Comparison of ENCODE assay signal across 10 cellular contexts in the genomic region with DNA sequence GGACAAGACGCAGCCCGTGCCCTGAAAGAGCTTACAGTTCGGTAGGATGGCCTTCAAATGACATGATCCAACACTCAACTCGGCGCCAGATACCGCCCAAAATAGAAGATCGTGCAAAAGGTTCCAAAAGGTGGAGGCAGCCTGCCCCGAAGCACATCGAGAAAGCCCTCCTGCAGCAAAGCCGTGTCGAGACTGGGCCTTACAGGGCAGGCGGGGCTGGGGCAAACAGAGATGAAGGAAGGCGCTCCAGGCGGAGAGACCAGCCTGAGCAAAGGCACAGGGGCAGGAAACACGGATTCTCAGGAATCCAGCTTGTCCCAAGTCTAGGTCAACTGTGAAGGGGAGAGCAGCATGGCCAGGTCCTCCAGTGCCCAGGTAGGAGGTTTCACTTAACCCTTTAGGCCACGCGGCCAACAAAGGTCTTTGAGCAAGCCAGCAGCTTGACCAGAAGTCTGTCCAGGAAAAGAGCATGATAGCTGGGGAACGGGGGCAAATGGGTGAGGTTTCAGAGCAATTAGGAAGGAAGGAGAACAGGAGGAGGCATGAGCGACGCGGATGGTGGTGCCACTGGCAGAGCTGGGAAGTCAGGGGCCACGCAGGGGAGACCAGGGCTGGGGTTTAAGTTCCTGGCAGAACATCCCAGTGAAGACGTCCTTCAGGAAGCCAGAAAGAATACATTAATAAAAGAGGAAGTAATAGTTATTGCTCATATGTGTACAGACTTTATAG. TPM values are rescaled to one million over a fixed set of nuclear protein-coding genes. Genes with fewer than 3 reads are reported as not detected.
DNase-seq lines count a peak whose midpoint lies in the region; ATAC-seq and TF ChIP-seq lines count a peak whose summit lies in the region.
"Had no signal": no experiment of that assay in that cellular context is flagged by ENCODE, and none has a peak within 500 bp of the region (broad histone marks: within the 10 kb centered on the region; RNA-seq: fewer than 3 reads in every experiment).

No MANE protein-coding gene starts in this region.

- H3K36me3 ChIP-seq in SU-DHL-6 (ENCODE audit: low read length): no peaks in the 10 kb centered on the region
- no peaks in the 10 kb centered on the region for H3K36me3 ChIP-seq in hepatocyte (replicated peaks; ENCODE audit: insufficient read depth, low read depth)
- no peaks in the 10 kb centered on the region for H3K36me3 ChIP-seq in testis (ENCODE audit: low read depth, missing control alignments)

- H3K9me3 Mint-ChIP-seq in activated T-cell treated with anti-CD3 and anti-CD28 coated beads, Interleukin-2, amount 50 U/mL, for 4 hours: no peaks in the 10 kb centered on the region

- H4K20me1 ChIP-seq in SU-DHL-6 (ENCODE audit: low read depth, low read length) (no peaks in the 10 kb centered on the region), hepatocyte (ENCODE audit: insufficient read depth, poor library complexity, severe bottlenecking) (no peaks in the 10 kb centered on the region)

- H3K4me1 ChIP-seq in hepatocyte (ENCODE audit: insufficient read depth) (peaks cover 19% of the 10 kb centered on the region), testis (peaks cover 7% of the 10 kb centered on the region)

- ATAC-seq in activated T-cell treated with anti-CD3 and anti-CD28 coated beads, Interleukin-2, amount 50 U/mL, for 4 hours: no peak
- ATAC-seq in GM18505 (IDR thresholded peaks at IDR 0.05; ENCODE audit: unreplicated experiment): no peak

- H2AFZ ChIP-seq in SU-DHL-6 (ENCODE audit: low read depth, low read length, severe bottlenecking) (peak overlapping the region; percentile 97), hepatocyte (no peak overlapping the region)

- no peak overlapping the region; the same call in 1 of the 2 replicates for H3K9ac ChIP-seq in SU-DHL-6 (ENCODE audit: low read length)

- H3K79me2 ChIP-seq in SU-DHL-6 (ENCODE audit: insufficient read depth, low read length) (no peaks in the 10 kb centered on the region), hepatocyte (no peaks in the 10 kb centered on the region)

- peaks cover 50% of the 10 kb centered on the region for H3K4me1 Mint-ChIP-seq in activated T-cell treated with anti-CD3 and anti-CD28 coated beads, Interleukin-2, amount 50 U/mL, for 4 hours (ENCODE audit: low read depth)

- intact Hi-C loops in testis (cut with DNase I; ENCODE audit: low total_unique reads): no loop called here

- no peak overlapping the region for H3K4me3 ChIP-seq in SU-DHL-6 (ENCODE audit: insufficient read depth, low read length, poor library complexity, severe bottlenecking)
- H3K4me3 ChIP-seq in hepatocyte: no peak overlapping the region
- H3K4me3 ChIP-seq in testis: peak overlapping the region; percentile 44 to 52

- no peak for TF ChIP-seq POLR2A in testis (IDR thresholded peaks at IDR 0.05)
- no peak for TF ChIP-seq POLR2A in GM18505 (IDR thresholded peaks at IDR 0.05; ENCODE audit: borderline replicate concordance, extremely low read depth, insufficient read depth, insufficient read length)

- H3K27me3 ChIP-seq in SU-DHL-6 (ENCODE audit: low read length): no peaks in the 10 kb centered on the region
- H3K27me3 ChIP-seq in hepatocyte: no peaks in the 10 kb centered on the region
- H3K27me3 ChIP-seq in testis: no peaks in the 10 kb centered on the region

- no peak for DNase-seq in activated T-cell treated with anti-CD3 and anti-CD28 coated beads, Interleukin-2, amount 50 U/mL, for 4 hours
- DNase-seq in activated T-cell treated with anti-CD3 and anti-CD28 coated beads, Interleukin-2, amount 50 U/mL, for 1 hour: no peak
- no peak for DNase-seq in hepatocyte (ENCODE audit: low spot score)
- DNase-seq in testis: no peak
- DNase-seq in HT-29 (ENCODE audit: low spot score): no peak
- DNase-seq in NCI-H1048 (lab: John Stamatoyannopoulos, UW): no peak

- peaks cover 6% of the 10 kb centered on the region for H3F3A ChIP-seq in SU-DHL-6 (ENCODE audit: insufficient read depth)

- H3K9me3 ChIP-seq in SU-DHL-6 (ENCODE audit: insufficient read depth, low read length) (no peaks in the 10 kb centered on the region), hepatocyte (ENCODE audit: low read depth) (no peaks in the 10 kb centered on the region), testis (no peaks in the 10 kb centered on the region)

- no peaks in the 10 kb centered on the region for H3K27me3 Mint-ChIP-seq in activated T-cell treated with anti-CD3 and anti-CD28 coated beads, Interleukin-2, amount 50 U/mL, for 4 hours (ENCODE audit: low read depth)

- no peaks in the 10 kb centered on the region for H3K36me3 Mint-ChIP-seq in activated T-cell treated with anti-CD3 and anti-CD28 coated beads, Interleukin-2, amount 50 U/mL, for 4 hours (ENCODE audit: insufficient read depth)

- H3K9me2 ChIP-seq in SU-DHL-6 (replicated peaks; ENCODE audit: insufficient read depth, low read length) (no peaks in the 10 kb centered on the region), hepatocyte (replicated peaks; ENCODE audit: insufficient read depth) (no peaks in the 10 kb centered on the region)

- peak; percentile 2 for TF ChIP-seq CTCF in SU-DHL-6 (IDR thresholded peaks at IDR 0.05; ENCODE audit: insufficient read depth, low read length, poor library complexity, severe bottlenecking)
- no peak for TF ChIP-seq CTCF in hepatocyte (IDR thresholded peaks at IDR 0.05; ENCODE audit: poor library complexity)
- TF ChIP-seq CTCF in testis (IDR thresholded peaks at IDR 0.05): peak in 1 of 3 experiments; percentile 38

- peak overlapping the region; percentile 91 for H3K4me3 Mint-ChIP-seq in activated T-cell treated with anti-CD3 and anti-CD28 coated beads, Interleukin-2, amount 50 U/mL, for 4 hours

- H3K4me2 ChIP-seq in SU-DHL-6 (ENCODE audit: low read depth, low read length, poor library complexity, severe bottlenecking) (peak overlapping the region; percentile 68), hepatocyte (peak overlapping the region; percentile 96)

- no peak overlapping the region for H3K27ac ChIP-seq in SU-DHL-6 (ENCODE audit: low read depth, low read length)
- H3K27ac ChIP-seq in hepatocyte: peak overlapping the region; percentile 26
- no peak overlapping the region for H3K27ac ChIP-seq in testis

- WGBS in hepatocyte (ENCODE audit: low lambda C conversion rate, missing lambda C conversion rate): 64% methylated on average over 23 of the region's 23 CpGs
- WGBS in testis, 2 donors: 35 to 38% methylated on average over 23 of the region's 23 CpGs

RNA-seq across cellular contexts. Expression of gene EIF1, which starts 21.2 kb away (rescaled TPM):
- total RNA-seq in activated T-cell treated with anti-CD3 and anti-CD28 coated beads, Interleukin-2, amount 50 U/mL, for 4 hours: 1,000 to 10,000 TPM; 1,373 to 1,742 (median 1,506) TPM
- total RNA-seq in hepatocyte (180 and 192 TPM in 2 replicates), testis (100 to 1,000 TPM; 274 to 338 TPM)
- polyA plus RNA-seq in hepatocyte (977 and 989 TPM in 2 replicates), testis (ENCODE audit: insufficient read depth, low read depth, low replicate concordance) (1,078 TPM)
- 81.6 and 91.6 TPM in 2 replicates for total RNA-seq in HT-29 (2014; rRNA removed; shearing (Covaris generic))

RNA-seq across cellular contexts. Expression of gene KRT17, which starts 43.1 kb away (rescaled TPM):
- not detected for total RNA-seq in activated T-cell treated with anti-CD3 and anti-CD28 coated beads, Interleukin-2, amount 50 U/mL, for 4 hours
- total RNA-seq in hepatocyte (41.5 and 59.5 TPM in 2 replicates), testis (10 to 100 TPM; 13.3 to 26.0 TPM)
- polyA plus RNA-seq in hepatocyte (118 and 145 TPM in 2 replicates), testis (ENCODE audit: insufficient read depth, low read depth, low replicate concordance) (12.2 TPM)
- 286 and 297 TPM in 2 replicates for total RNA-seq in HT-29 (2014; rRNA removed; shearing (Covaris generic))

RNA-seq across cellular contexts. Expression of gene GAST, which starts 44.7 kb away (rescaled TPM):
- not detected for total RNA-seq in activated T-cell treated with anti-CD3 and anti-CD28 coated beads, Interleukin-2, amount 50 U/mL, for 4 hours
- not detected in 2 replicates for total RNA-seq in hepatocyte
- polyA plus RNA-seq in hepatocyte: 2.3 TPM in 1 of 2 replicates, not detected in the other
- not detected for total RNA-seq in testis
- not detected for polyA plus RNA-seq in testis (ENCODE audit: insufficient read depth, low read depth, low replicate concordance)
- not detected in 2 replicates for total RNA-seq in HT-29 (2014; rRNA removed; shearing (Covaris generic))
- total RNA-seq: Daoy, renal cortical epithelial cell had no signal

RNA-seq across cellular contexts. Expression of gene KRT16, which starts 54.9 kb away (rescaled TPM):
- not detected for total RNA-seq in activated T-cell treated with anti-CD3 and anti-CD28 coated beads, Interleukin-2, amount 50 U/mL, for 4 hours
- total RNA-seq in hepatocyte (0.90 and 1.1 TPM in 2 replicates), testis (not detected)
- polyA plus RNA-seq in hepatocyte (2.5 and 4.8 TPM in 2 replicates), testis (ENCODE audit: insufficient read depth, low read depth, low replicate concordance) (not detected)
- 0.38 and 2.1 TPM in 2 replicates for total RNA-seq in HT-29 (2014; rRNA removed; shearing (Covaris generic))

Comparison
In these comparisons a context has a peak if more than half of its experiments do, and no peak if none do; other contexts are left out.
1. H3K4me3 ChIP-seq: peak in testis (2 of 2); none in SU-DHL-6 (single experiment) and hepatocyte (single experiment).
2. RNA of gene KRT17, which starts 43.1 kb away (total RNA-seq): 286 to 297 TPM in HT-29, 41.5 to 59.5 TPM in hepatocyte and 13.3 to 26.0 TPM in testis; not detected in activated T-cell treated with anti-CD3 and anti-CD28 coated beads, Interleukin-2, amount 50 U/mL, for 4 hours; every median in the first group is over 10 times any median in the second.